In the genomic region with DNA sequence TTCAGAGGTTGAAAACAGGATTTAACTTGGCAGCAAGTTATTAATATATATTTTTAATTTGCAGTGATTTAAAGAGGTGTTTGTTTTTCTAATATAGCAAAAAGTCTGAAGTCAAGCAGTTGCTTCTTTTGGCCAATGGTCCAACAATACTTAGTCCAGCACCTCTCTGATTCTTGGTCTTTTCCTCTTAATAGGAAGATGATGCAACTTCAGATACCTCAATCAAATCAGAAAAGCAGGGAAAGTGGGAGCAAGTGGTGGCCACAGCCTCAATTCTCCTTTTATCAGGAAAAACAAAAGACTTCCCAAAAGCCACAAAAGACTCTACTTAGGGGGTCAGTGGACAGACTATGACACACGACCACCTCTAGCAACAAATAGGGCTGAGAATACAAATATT, we compare ENCODE assay signal across 11 cellular contexts.
"Had no signal": no experiment of that assay in that cellular context is flagged by ENCODE, and none has a peak within 500 bp of the region (broad histone marks: within the 10 kb centered on the region; RNA-seq: fewer than 3 reads in every experiment).

No MANE protein-coding gene starts in this region.

- H3K36me3 ChIP-seq: HAP-1 had no signal

- H3K9me3 Mint-ChIP-seq: GM23338, H9, HFFc6 had no signal

- H3K9me3 ChIP-seq: HAP-1 had no signal

- ATAC-seq: GM23338, HCT116 had no signal

- FAIRE-seq: H1, H54 had no signal

- DNase-seq: GM23248, GOT3, H7, H9, HCEC 1CT, HFFc6 had no signal

- H3K9ac ChIP-seq: GM23248 had no signal

- H3K27ac Mint-ChIP-seq: GM23338, HFFc6 had no signal

- H2AFZ ChIP-seq: GM23248, GM23338 had no signal

- H3K4me3 ChIP-seq: GM23248, GM23338, HAP-1 had no signal

- H3K4me1 Mint-ChIP-seq: GM23338 had no signal

- H3K4me3 Mint-ChIP-seq: GM23338, H9, HFFc6 had no signal

- H3K27ac ChIP-seq: GM23248 had no signal

- H3K4me2 ChIP-seq: GM23338 had no signal
